29 cellular contexts compared by ENCODE assay signal in genomic region chr12:42084522-42084921, GRCh38.
"Had no signal": no experiment of that assay in that cellular context is flagged by ENCODE, and none has a peak within 500 bp of the region (broad histone marks: within the 10 kb centered on the region; RNA-seq: fewer than 3 reads in every experiment).

No MANE protein-coding gene starts in this region.

- H3K27me3 ChIP-seq: esophagus muscularis mucosa, gastroesophageal sphincter, right lobe of liver, spleen, testis, tibial nerve, upper lobe of right lung had no signal

- H3K79me2 ChIP-seq: parathyroid adenoma had no signal

- H3K36me3 ChIP-seq: right lobe of liver had no signal

- H3K27me3 Mint-ChIP-seq: effector memory CD8-positive, alpha-beta T cell; memory B cell; stimulated activated naive B cell treated with anti-CD40 and anti-IgM and Interleukin-4, amounts not matched to agents 10 μg/mL and 1 μg/mL and 100 μg/mL, for 72 hours; stimulated activated naive CD8-positive, alpha-beta T cell treated with anti-CD3 and anti-CD28 coated beads, Interleukin-15, amount 100 ng/mL, for 72 hours had no signal

- H3K27ac Mint-ChIP-seq: effector memory CD8-positive, alpha-beta T cell; immature natural killer cell; memory B cell; mesothelial cell of epicardium; natural killer cell; stimulated activated naive B cell treated with anti-CD40 and anti-IgM and Interleukin-4, amounts not matched to agents 10 μg/mL and 1 μg/mL and 100 μg/mL, for 72 hours; stimulated activated naive CD8-positive, alpha-beta T cell treated with anti-CD3 and anti-CD28 coated beads, Interleukin-15, amount 100 ng/mL, for 72 hours had no signal

- H3K36me3 Mint-ChIP-seq: natural killer cell had no signal

- H3K27ac ChIP-seq: epithelial cell of prostate, esophagus muscularis mucosa, gastroesophageal sphincter, left ventricle myocardium inferior, lower lobe of right lung, parathyroid adenoma, psoas muscle, right lobe of liver, spleen, testis, tibial nerve, upper lobe of right lung had no signal

- H3K4me3 Mint-ChIP-seq: effector memory CD8-positive, alpha-beta T cell; immature natural killer cell; memory B cell; mesothelial cell of epicardium; natural killer cell; neural crest cell; stimulated activated naive B cell treated with anti-CD40 and anti-IgM and Interleukin-4, amounts not matched to agents 10 μg/mL and 1 μg/mL and 100 μg/mL, for 72 hours; stimulated activated naive CD8-positive, alpha-beta T cell treated with anti-CD3 and anti-CD28 coated beads, Interleukin-15, amount 100 ng/mL, for 72 hours had no signal

- DNase-seq: cortex of kidney; effector memory CD8-positive, alpha-beta T cell; glutamatergic neuron; immature natural killer cell; kidney; left cardiac atrium; left ventricle myocardium inferior; lower lobe of right lung; natural killer cell; nucleus accumbens; psoas muscle; retina; right lobe of liver; spleen; stimulated activated CD4-positive, alpha-beta T cell treated with anti-CD3 and anti-CD28 coated beads, Interleukin-15, amount 100 ng/mL, for 24 hours; stimulated activated CD4-positive, alpha-beta T cell treated with anti-CD3 and anti-CD28 coated beads, Interleukin-2, amount 100 ng/mL, for 24 hours; stimulated activated CD4-positive, alpha-beta T cell treated with anti-CD3 and anti-CD28 coated beads, Interleukin-4, amount 100 ng/mL, for 4 hours; stimulated activated naive B cell treated with anti-CD40 and anti-IgM and Interleukin-4, amounts not matched to agents 10 μg/mL and 1 μg/mL and 100 μg/mL, for 72 hours; stimulated activated naive CD8-positive, alpha-beta T cell treated with anti-CD3 and anti-CD28 coated beads, Interleukin-15, amount 100 ng/mL, for 72 hours; testis; upper lobe of right lung had no signal

- H3K4me3 ChIP-seq: esophagus muscularis mucosa, gastroesophageal sphincter, left ventricle myocardium inferior, lower lobe of right lung, psoas muscle, right lobe of liver, spleen, testis, tibial nerve, upper lobe of right lung had no signal

- FAIRE-seq: kidney had no signal

- H2AFZ ChIP-seq: parathyroid adenoma had no signal

- H3K4me1 ChIP-seq: lower lobe of right lung, psoas muscle, right lobe of liver, spleen, testis, tibial nerve, upper lobe of right lung had no signal

- H3K9me3 Mint-ChIP-seq: effector memory CD8-positive, alpha-beta T cell; immature natural killer cell; memory B cell; natural killer cell; stimulated activated naive B cell treated with anti-CD40 and anti-IgM and Interleukin-4, amounts not matched to agents 10 μg/mL and 1 μg/mL and 100 μg/mL, for 72 hours; stimulated activated naive CD8-positive, alpha-beta T cell treated with anti-CD3 and anti-CD28 coated beads, Interleukin-15, amount 100 ng/mL, for 72 hours had no signal

- ATAC-seq: effector memory CD8-positive, alpha-beta T cell; gastroesophageal sphincter; left cardiac atrium; lower lobe of right lung; natural killer cell; psoas muscle; right lobe of liver; stimulated activated naive B cell treated with anti-CD40 and anti-IgM and Interleukin-4, amounts not matched to agents 10 μg/mL and 1 μg/mL and 100 μg/mL, for 72 hours; stimulated activated naive CD8-positive, alpha-beta T cell treated with anti-CD3 and anti-CD28 coated beads, Interleukin-15, amount 100 ng/mL, for 72 hours; upper lobe of right lung had no signal

- H3K9me3 ChIP-seq: esophagus muscularis mucosa, gastroesophageal sphincter, left ventricle myocardium inferior, lower lobe of right lung, psoas muscle, right lobe of liver, spleen, testis, tibial nerve, upper lobe of right lung had no signal

- H3K9ac ChIP-seq: parathyroid adenoma had no signal

- H3K4me1 Mint-ChIP-seq: neural crest cell; stimulated activated naive CD8-positive, alpha-beta T cell treated with anti-CD3 and anti-CD28 coated beads, Interleukin-15, amount 100 ng/mL, for 72 hours had no signal
